Comparison of ENCODE assay signal across 11 cellular contexts in genomic region chr14:99930420-99931274, GRCh38.
DNase-seq lines count a peak whose midpoint lies in the region; ATAC-seq lines count a peak whose summit lies in the region.
"Had no signal": no experiment of that assay in that cellular context is flagged by ENCODE, and none has a peak within 500 bp of the region (broad histone marks: within the 10 kb centered on the region; RNA-seq: fewer than 3 reads in every experiment).

No MANE protein-coding gene starts in this region.

- intact Hi-C loops in activated naive CD4-positive, alpha-beta T cell treated with anti-CD3 and anti-CD28 coated beads for 36 hours (cut with micrococcal nuclease), result loop anchor here (1.0 to 2.0 kb wide), 2 partner anchors 17 to 136 kb away; no protein-coding TSS in a partner anchor

- no peak overlapping the region for H3K4me3 Mint-ChIP-seq in activated naive CD4-positive, alpha-beta T cell treated with anti-CD3 and anti-CD28 coated beads for 36 hours
- H3K4me3 Mint-ChIP-seq in activated naive CD4-positive, alpha-beta T cell treated with anti-CD3 and anti-CD28 coated beads, Interleukin-2, amount 10 ng/mL, durations not matched to agents 7 days and 5 days, result no peak overlapping the region
- H3K4me3 Mint-ChIP-seq in stimulated activated memory B cell treated with anti-CD40 and anti-IgM and Interleukin-4, amounts not matched to agents 10 μg/mL and 1 μg/mL and 100 μg/mL, for 72 hours, result no peak overlapping the region
- H3K4me3 Mint-ChIP-seq: CD4-positive, alpha-beta T cell; IgD-negative memory B cell had no signal

- peak overlapping the region; percentile 53 for H3K27ac Mint-ChIP-seq in activated naive CD4-positive, alpha-beta T cell treated with anti-CD3 and anti-CD28 coated beads for 36 hours
- no peak overlapping the region for H3K27ac Mint-ChIP-seq in activated naive CD4-positive, alpha-beta T cell treated with anti-CD3 and anti-CD28 coated beads, Interleukin-2, amount 10 ng/mL, durations not matched to agents 7 days and 5 days
- H3K27ac Mint-ChIP-seq in stimulated activated memory B cell treated with anti-CD40 and anti-IgM and Interleukin-4, amounts not matched to agents 10 μg/mL and 1 μg/mL and 100 μg/mL, for 72 hours, result no peak overlapping the region
- H3K27ac Mint-ChIP-seq: CD4-positive, alpha-beta T cell; IgD-negative memory B cell had no signal

- peaks cover 3% of the 10 kb centered on the region for H3K27me3 Mint-ChIP-seq in activated naive CD4-positive, alpha-beta T cell treated with anti-CD3 and anti-CD28 coated beads for 36 hours (ENCODE audit: low read depth)
- H3K27me3 Mint-ChIP-seq in activated naive CD4-positive, alpha-beta T cell treated with anti-CD3 and anti-CD28 coated beads, Interleukin-2, amount 10 ng/mL, durations not matched to agents 7 days and 5 days, result peaks cover 18% of the 10 kb centered on the region
- peaks cover 45% of the 10 kb centered on the region for H3K27me3 Mint-ChIP-seq in stimulated activated memory B cell treated with anti-CD40 and anti-IgM and Interleukin-4, amounts not matched to agents 10 μg/mL and 1 μg/mL and 100 μg/mL, for 72 hours

- CTCF ChIA-PET in activated naive CD4-positive, alpha-beta T cell treated with anti-CD3 and anti-CD28 coated beads for 36 hours (lab: Charles Lee), result interaction anchor here (0.7 to 1.7 kb wide), 3 partner anchors 16 to 131 kb away, joined by 3 to 5 read pairs (median 4); no protein-coding TSS in a partner anchor
- CTCF ChIA-PET in activated naive CD4-positive, alpha-beta T cell treated with anti-CD3 and anti-CD28 coated beads, Interleukin-2, amount 10 ng/mL, durations not matched to agents 7 days and 5 days (lab: Charles Lee), result no interaction called here

- peaks cover 2% of the 10 kb centered on the region for H3K9me3 Mint-ChIP-seq in activated naive CD4-positive, alpha-beta T cell treated with anti-CD3 and anti-CD28 coated beads for 36 hours
- peaks cover 11% of the 10 kb centered on the region for H3K9me3 Mint-ChIP-seq in activated naive CD4-positive, alpha-beta T cell treated with anti-CD3 and anti-CD28 coated beads, Interleukin-2, amount 10 ng/mL, durations not matched to agents 7 days and 5 days
- H3K9me3 Mint-ChIP-seq in stimulated activated memory B cell treated with anti-CD40 and anti-IgM and Interleukin-4, amounts not matched to agents 10 μg/mL and 1 μg/mL and 100 μg/mL, for 72 hours, result peaks cover 3% of the 10 kb centered on the region

- H3K36me3 Mint-ChIP-seq in activated naive CD4-positive, alpha-beta T cell treated with anti-CD3 and anti-CD28 coated beads for 36 hours (ENCODE audit: low read depth), result peaks cover 2% of the 10 kb centered on the region
- H3K36me3 Mint-ChIP-seq in activated naive CD4-positive, alpha-beta T cell treated with anti-CD3 and anti-CD28 coated beads, Interleukin-2, amount 10 ng/mL, durations not matched to agents 7 days and 5 days, result no peaks in the 10 kb centered on the region
- no peaks in the 10 kb centered on the region for H3K36me3 Mint-ChIP-seq in stimulated activated memory B cell treated with anti-CD40 and anti-IgM and Interleukin-4, amounts not matched to agents 10 μg/mL and 1 μg/mL and 100 μg/mL, for 72 hours
- H3K36me3 Mint-ChIP-seq: IgD-negative memory B cell had no signal

- peaks cover 8% of the 10 kb centered on the region for H3K4me1 Mint-ChIP-seq in activated naive CD4-positive, alpha-beta T cell treated with anti-CD3 and anti-CD28 coated beads for 36 hours (ENCODE audit: low read depth)
- no peaks in the 10 kb centered on the region for H3K4me1 Mint-ChIP-seq in activated naive CD4-positive, alpha-beta T cell treated with anti-CD3 and anti-CD28 coated beads, Interleukin-2, amount 10 ng/mL, durations not matched to agents 7 days and 5 days
- H3K4me1 Mint-ChIP-seq in stimulated activated memory B cell treated with anti-CD40 and anti-IgM and Interleukin-4, amounts not matched to agents 10 μg/mL and 1 μg/mL and 100 μg/mL, for 72 hours, result peaks cover 8% of the 10 kb centered on the region
- H3K4me1 Mint-ChIP-seq: IgD-negative memory B cell had no signal

- ATAC-seq in HG02610 (IDR thresholded peaks at IDR 0.05; ENCODE audit: unreplicated experiment), result peak; percentile 97
- ATAC-seq in stimulated activated memory B cell treated with anti-CD40 and anti-IgM and Interleukin-4, amounts not matched to agents 10 μg/mL and 1 μg/mL and 100 μg/mL, for 72 hours, result peak; percentile 94
- no peak for ATAC-seq in HG02763 (IDR thresholded peaks at IDR 0.05; ENCODE audit: unreplicated experiment)

- peak; percentile 86 for DNase-seq in activated naive CD4-positive, alpha-beta T cell treated with anti-CD3 and anti-CD28 coated beads for 36 hours
- DNase-seq in activated naive CD4-positive, alpha-beta T cell treated with anti-CD3 and anti-CD28 coated beads, Interleukin-2, amount 10 ng/mL, durations not matched to agents 7 days and 5 days, result no peak
- DNase-seq in NCI-H1694 treated with DMSO at 0.1 percent for 48 hours (lab: John Stamatoyannopoulos, UW), result peak; percentile 57
- DNase-seq in retina, result no peak
- DNase-seq in T1000 (lab: John Stamatoyannopoulos, UW), result no peak
- DNase-seq: CD4-positive, alpha-beta T cell; Right ventricle myocardium superior had no signal

Comparison
In these comparisons a context has a peak if more than half of its experiments do, and no peak if none do; other contexts are left out.
1. DNase-seq: peak in activated naive CD4-positive, alpha-beta T cell treated with anti-CD3 and anti-CD28 coated beads for 36 hours (single experiment) and NCI-H1694 treated with DMSO at 0.1 percent for 48 hours (single experiment); none in activated naive CD4-positive, alpha-beta T cell treated with anti-CD3 and anti-CD28 coated beads, Interleukin-2, amount 10 ng/mL, durations not matched to agents 7 days and 5 days (single experiment), retina (single experiment) and T1000 (single experiment).